In the genomic region with DNA sequence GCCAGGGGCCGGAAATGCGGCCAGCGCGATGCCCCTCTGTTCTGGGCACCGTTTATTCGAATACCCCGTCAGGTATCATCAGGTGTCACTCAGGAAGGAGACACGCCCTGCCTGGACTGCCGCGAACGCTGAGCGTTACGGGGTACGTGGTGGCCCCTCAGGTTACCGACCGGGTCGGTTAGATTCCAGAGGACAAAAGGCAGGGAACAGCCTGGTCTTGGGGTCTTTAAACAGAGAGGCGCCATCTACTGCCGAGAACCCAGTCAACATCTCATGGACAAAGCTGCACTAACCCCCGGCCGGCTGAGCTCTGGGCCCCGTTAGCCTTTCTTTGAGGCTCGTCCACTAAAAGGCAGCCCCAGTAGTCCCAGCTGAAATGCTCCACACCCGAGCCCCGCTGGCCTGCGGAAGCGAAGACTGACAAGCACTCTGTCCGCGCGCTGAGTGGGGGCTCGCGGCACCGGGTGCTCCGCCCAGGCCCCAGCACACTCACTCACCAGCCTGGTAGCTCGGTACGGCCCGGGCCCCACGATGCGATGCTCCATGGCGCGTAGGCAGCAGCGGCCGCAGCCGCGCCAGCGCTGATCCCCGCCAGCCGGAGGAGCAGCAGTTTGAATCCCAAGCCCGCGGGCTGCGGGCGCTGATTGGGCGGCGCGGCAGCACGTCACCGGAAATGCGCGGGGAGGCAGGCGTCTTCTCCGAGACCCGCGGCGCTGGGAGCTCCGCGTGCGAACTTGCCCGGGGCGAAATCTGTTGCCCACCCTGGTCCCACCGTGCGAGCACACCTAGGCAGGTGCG, we compare ENCODE assay signal across 8 cellular contexts. TPM values are rescaled to one million over a fixed set of nuclear protein-coding genes. Genes with fewer than 3 reads are reported as not detected.
DNase-seq lines count a peak whose midpoint lies in the region; ATAC-seq and TF ChIP-seq lines count a peak whose summit lies in the region.

A gene with protein sequence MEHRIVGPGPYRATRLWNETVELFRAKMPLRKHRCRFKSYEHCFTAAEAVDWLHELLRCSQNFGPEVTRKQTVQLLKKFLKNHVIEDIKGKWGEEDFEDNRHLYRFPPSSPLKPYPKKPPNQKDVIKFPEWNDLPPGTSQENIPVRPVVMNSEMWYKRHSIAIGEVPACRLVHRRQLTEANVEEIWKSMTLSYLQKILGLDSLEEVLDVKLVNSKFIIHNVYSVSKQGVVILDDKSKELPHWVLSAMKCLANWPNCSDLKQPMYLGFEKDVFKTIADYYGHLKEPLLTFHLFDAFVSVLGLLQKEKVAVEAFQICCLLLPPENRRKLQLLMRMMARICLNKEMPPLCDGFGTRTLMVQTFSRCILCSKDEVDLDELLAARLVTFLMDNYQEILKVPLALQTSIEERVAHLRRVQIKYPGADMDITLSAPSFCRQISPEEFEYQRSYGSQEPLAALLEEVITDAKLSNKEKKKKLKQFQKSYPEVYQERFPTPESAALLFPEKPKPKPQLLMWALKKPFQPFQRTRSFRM (minus strand): TSS at position 618 of the 798 bp plus-strand sequence. CDS start 73 bp downstream, at position 545.

- peak; percentile 47 for TF ChIP-seq RAD21 in SK-N-SH (IDR thresholded peaks at IDR 0.05; ENCODE audit: low read length)

- H3K27ac ChIP-seq in SK-N-SH (ENCODE audit: low read depth in 2 of 2, low read length in 1 of 2) (peak within 1 kb of the TSS; percentile 75 to 90), osteoblast (ENCODE audit: low read depth, low read length) (peak within 1 kb of the TSS; percentile 80), thoracic aorta (peak within 1 kb of the TSS; percentile 43 to 53)

- no peaks in the 10 kb centered on the region for H3K36me3 ChIP-seq in SK-N-SH (replicated peaks in 1 of 2; ENCODE audit: control insufficient read depth in 1 of 2, insufficient read depth in 2 of 2, low read length in 1 of 2)
- H3K36me3 ChIP-seq in osteoblast (ENCODE audit: insufficient read depth, low read length), result no peaks in the 10 kb centered on the region
- H3K36me3 ChIP-seq in thoracic aorta, result no peaks in the 10 kb centered on the region

- WGBS in SK-N-SH (ENCODE audit: low lambda C conversion rate), result 2% methylated on average over 20 of the region's 72 CpGs

- no peaks in the 10 kb centered on the region for H3K9me2 ChIP-seq in SK-N-SH

- peak; percentile 93 for TF ChIP-seq POLR2A in NB4 (IDR thresholded peaks at IDR 0.05; ENCODE audit: extremely low read depth, insufficient read length)

- H2AFZ ChIP-seq in SK-N-SH (ENCODE audit: low read depth), result peak within 1 kb of the TSS; percentile 100
- H2AFZ ChIP-seq in osteoblast (ENCODE audit: low read length), result peak within 1 kb of the TSS; percentile 100

- no peaks in the 10 kb centered on the region for H3K9me3 ChIP-seq in SK-N-SH
- H3K9me3 ChIP-seq in osteoblast (ENCODE audit: low read depth, low read length), result no peaks in the 10 kb centered on the region
- H3K9me3 ChIP-seq in thoracic aorta, result no peaks in the 10 kb centered on the region

- H3K79me2 ChIP-seq in SK-N-SH (ENCODE audit: insufficient read depth) (peaks cover 43% of the 10 kb centered on the region), osteoblast (ENCODE audit: insufficient read depth, low read length) (peaks cover 23% of the 10 kb centered on the region)

- H3K27me3 ChIP-seq in SK-N-SH (ENCODE audit: insufficient read depth) (no peaks in the 10 kb centered on the region; the same call in 1 of the 2 replicates), osteoblast (ENCODE audit: insufficient read depth, low read length) (peaks cover 5% of the 10 kb centered on the region), thoracic aorta (replicated peaks; ENCODE audit: insufficient read depth) (no peaks in the 10 kb centered on the region)

- H4K20me1 ChIP-seq in SK-N-SH (ENCODE audit: insufficient read depth) (no peaks in the 10 kb centered on the region), osteoblast (ENCODE audit: insufficient read depth, low read length) (no peaks in the 10 kb centered on the region)

- H3K4me1 ChIP-seq in SK-N-SH (ENCODE audit: control insufficient read depth in 1 of 2, insufficient read depth in 2 of 2, low read depth in 1 of 2, low read length in 1 of 2) (peaks cover 8 to 11% of the 10 kb centered on the region in 2 experiments; a peak in 3 of 4 replicates), osteoblast (ENCODE audit: insufficient read depth, low read length) (peaks cover 17% of the 10 kb centered on the region), thoracic aorta (ENCODE audit: control insufficient read depth in 1 of 2, low read depth in 2 of 2) (peaks cover 0 to 14% of the 10 kb centered on the region in 2 donors)

- H3K4me2 ChIP-seq in SK-N-SH (peak within 1 kb of the TSS; percentile 83), osteoblast (ENCODE audit: insufficient read depth, low read length) (peak within 1 kb of the TSS; percentile 92)

- CTCF ChIA-PET in SK-N-SH (lab: Yijun Ruan, JAX), result interaction anchor here (0.6 to 5.2 kb wide), 21 partner anchors 9 to 1253 kb away, joined by 3 to 51 read pairs (median 5); no protein-coding TSS in a partner anchor

- TF ChIP-seq CTCF in GM12864 (IDR thresholded peaks at IDR 0.05; ENCODE audit: low read depth, low read length, missing control alignments) (peak; percentile 43), NB4 (IDR thresholded peaks at IDR 0.05; ENCODE audit: low read depth, low read length) (peak; percentile 19), SK-N-SH (IDR thresholded peaks at IDR 0.05) (peak; percentile 62), osteoblast (IDR thresholded peaks at IDR 0.05; ENCODE audit: extremely low read depth, low read depth, low read length) (peak; percentile 52), thoracic aorta (IDR thresholded peaks at IDR 0.05) (no peak)

- peak within 1 kb of the TSS; percentile 82 for H3K9ac ChIP-seq in SK-N-SH

- H3K4me3 ChIP-seq in GM12864 (ENCODE audit: low read depth, low read length) (peak within 1 kb of the TSS; percentile 98), NB4 (ENCODE audit: low read depth, low read length) (peak within 1 kb of the TSS; percentile 82), SK-N-SH (ENCODE audit: low read depth in 2 of 2, low read length in 1 of 2) (peak within 1 kb of the TSS; percentile 93 to 96), osteoblast (ENCODE audit: insufficient read depth, low read length) (peak within 1 kb of the TSS; percentile 92), thoracic aorta (peak within 1 kb of the TSS; percentile 81)

- peaks cover 12% of the 10 kb centered on the region for H3F3A ChIP-seq in SK-N-SH (replicated peaks; ENCODE audit: insufficient read depth)

- POLR2A ChIA-PET in SK-N-SH (lab: Yijun Ruan, JAX), result interaction anchor here (0.6 to 1.7 kb wide), 5 partner anchors 12 to 655 kb away, joined by 3 to 7 read pairs (median 4); a partner anchor contains a TSS

- peak; percentile 61 for DNase-seq in GM12864 (ENCODE audit: low read depth)
- peak; percentile 94 for DNase-seq in NB4 (ENCODE audit: low read depth)
- DNase-seq in SK-N-SH, result peak; percentile 92
- DNase-seq in activated naive CD4-positive, alpha-beta T cell treated with anti-CD3 and anti-CD28 coated beads, Interleukin-2, amount 50 U/mL, for 16 hours, result peak; percentile 86
- peak; percentile 94 for DNase-seq in glomerular visceral epithelial cell (ENCODE audit: extremely low spot score)
- peak; percentile 95 for DNase-seq in osteoblast (ENCODE audit: insufficient read length, low spot score, missing footprints)
- peak; percentile 58 for DNase-seq in thoracic aorta (ENCODE audit: low spot score)

- peak; percentile 95 for ATAC-seq in HG02588 (IDR thresholded peaks at IDR 0.05; ENCODE audit: unreplicated experiment)
- ATAC-seq in thoracic aorta (ENCODE audit: insufficient number of reproducible peaks, low FRiP score, low read depth), result peak; percentile 40

- no peak for TF ChIP-seq EP300 in SK-N-SH (IDR thresholded peaks at IDR 0.05; ENCODE audit: borderline replicate concordance in 1 of 2, low read depth in 1 of 2, low read length in 1 of 2)

TF ChIP-seq in SK-N-SH, 30 proteins besides CTCF, POLR2A, EP300 and RAD21 (continues in another document):
- TF ChIP-seq, protein P1, sequence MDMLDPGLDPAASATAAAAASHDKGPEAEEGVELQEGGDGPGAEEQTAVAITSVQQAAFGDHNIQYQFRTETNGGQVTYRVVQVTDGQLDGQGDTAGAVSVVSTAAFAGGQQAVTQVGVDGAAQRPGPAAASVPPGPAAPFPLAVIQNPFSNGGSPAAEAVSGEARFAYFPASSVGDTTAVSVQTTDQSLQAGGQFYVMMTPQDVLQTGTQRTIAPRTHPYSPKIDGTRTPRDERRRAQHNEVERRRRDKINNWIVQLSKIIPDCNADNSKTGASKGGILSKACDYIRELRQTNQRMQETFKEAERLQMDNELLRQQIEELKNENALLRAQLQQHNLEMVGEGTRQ (IDR thresholded peaks at IDR 0.05; ENCODE audit: borderline replicate concordance, low read depth, low read length), result no peak
- 0 out of 2 replicates have a peak, but pooled peaks have one; percentile 8 for TF ChIP-seq RFX5 (IDR thresholded peaks at IDR 0.05; ENCODE audit: low read length)
- peak; percentile 61 for TF ChIP-seq TAF1 (IDR thresholded peaks at IDR 0.05; ENCODE audit: borderline replicate concordance, low read depth, low read length)
- peak; percentile 61 for TF ChIP-seq FOXM1 (IDR thresholded peaks at IDR 0.05; ENCODE audit: low read depth)
- TF ChIP-seq ELF1 (IDR thresholded peaks at IDR 0.05), result 0 out of 2 replicates have a peak, but pooled peaks have one; percentile 31
- no peak for TF ChIP-seq RCOR1 (IDR thresholded peaks at IDR 0.05; ENCODE audit: low read length)
- 0 out of 2 replicates have a peak, but pooled peaks have one; percentile 73 for TF ChIP-seq POLR2AphosphoS5 (IDR thresholded peaks at IDR 0.05; ENCODE audit: low read depth, low read length)
- no peak for TF ChIP-seq FOXJ3 (CRISPR knock-in tag; IDR thresholded peaks at IDR 0.05)
- TF ChIP-seq GABPA (IDR thresholded peaks at IDR 0.05; ENCODE audit: low read depth), result peak; percentile 75
- TF ChIP-seq SMC3 (IDR thresholded peaks at IDR 0.05; ENCODE audit: low read depth, low read length), result peak; percentile 42
- TF ChIP-seq, protein P2, sequence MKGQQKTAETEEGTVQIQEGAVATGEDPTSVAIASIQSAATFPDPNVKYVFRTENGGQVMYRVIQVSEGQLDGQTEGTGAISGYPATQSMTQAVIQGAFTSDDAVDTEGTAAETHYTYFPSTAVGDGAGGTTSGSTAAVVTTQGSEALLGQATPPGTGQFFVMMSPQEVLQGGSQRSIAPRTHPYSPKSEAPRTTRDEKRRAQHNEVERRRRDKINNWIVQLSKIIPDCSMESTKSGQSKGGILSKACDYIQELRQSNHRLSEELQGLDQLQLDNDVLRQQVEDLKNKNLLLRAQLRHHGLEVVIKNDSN (IDR thresholded peaks at IDR 0.05; ENCODE audit: borderline replicate concordance, low read depth), result no peak
- TF ChIP-seq EZH2phosphoT487 (IDR thresholded peaks at IDR 0.05; ENCODE audit: borderline replicate concordance, low read depth), result no peak

RNA-seq across cellular contexts. Expression of the gene that starts here (rescaled TPM):
- polyA plus RNA-seq in SK-N-SH (2012; rRNA removed), result 4.2 and 4.7 TPM in 2 replicates
- 4.7 and 5.1 TPM in 2 replicates for polyA plus RNA-seq in SK-N-SH (2012; cell fraction: cytosol; rRNA removed)
- 2.4 and 3.7 TPM in 2 replicates for polyA plus RNA-seq in SK-N-SH (2012; cell fraction: nucleus; rRNA removed)
- total RNA-seq in osteoblast (1.4 and 1.8 TPM in 2 replicates), thoracic aorta (not detected)

Comparison
In these comparisons a context has a peak if more than half of its experiments do, and no peak if none do; other contexts are left out.
1. Peak in every context shown above with its lines: DNase-seq, ATAC-seq, H3K4me3 ChIP-seq and H3K27ac ChIP-seq.
2. Peak in DNase-seq, ATAC-seq, H3K4me3 ChIP-seq and H3K27ac ChIP-seq in thoracic aorta; RNA of the gene not detected or under 1 TPM.